ENCODE assay signal across 1 cellular context in the genomic region with DNA sequence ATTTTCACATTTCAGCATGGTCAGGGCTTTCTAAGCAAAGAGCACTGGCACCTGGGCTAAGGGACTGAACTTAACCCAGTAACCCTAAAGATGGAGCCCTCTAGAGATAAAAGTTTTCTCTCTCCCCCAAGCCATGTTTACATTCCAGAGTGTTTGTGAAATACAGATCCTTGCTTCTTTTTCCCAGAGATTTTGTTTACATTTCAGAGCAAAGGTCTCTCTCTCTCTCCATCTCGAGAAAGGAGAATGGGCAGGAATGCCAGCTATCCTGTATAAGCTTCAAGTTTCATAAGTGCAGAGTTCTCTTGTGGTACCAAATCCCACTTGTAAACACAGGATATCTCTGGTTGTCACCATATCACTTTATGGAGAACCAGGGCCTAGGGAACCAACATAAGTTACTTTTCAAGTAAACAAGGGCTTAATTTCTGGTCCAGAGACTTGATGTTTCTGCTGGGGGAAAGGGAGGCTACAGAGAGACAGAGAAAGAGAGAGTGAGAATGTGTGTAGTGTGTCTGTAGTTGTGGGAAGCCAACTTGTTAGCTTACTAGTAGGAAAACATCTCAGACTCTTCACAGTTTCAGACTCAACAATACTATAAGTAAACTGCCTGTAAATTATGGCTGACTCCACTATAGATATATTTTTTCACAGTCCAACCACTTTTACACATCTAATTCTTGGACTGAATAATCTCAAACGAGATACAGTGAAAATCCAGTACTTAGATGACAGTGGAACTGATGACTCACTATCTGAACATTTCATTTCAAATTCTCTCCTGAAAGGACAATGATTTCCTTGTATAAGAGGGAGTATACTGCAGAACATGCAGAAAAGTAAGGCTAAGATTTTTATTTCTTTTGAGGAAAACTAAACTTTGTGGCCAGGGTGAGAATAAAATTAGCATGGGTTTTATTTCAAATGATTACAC.
TF ChIP-seq lines count a peak whose summit lies in the region.

No MANE protein-coding gene starts in this region.

TF ChIP-seq in HepG2, 621 proteins besides CTCF, POLR2A, EP300 and RAD21 (continued from another document and continues in another):
- TF ChIP-seq, protein P1, sequence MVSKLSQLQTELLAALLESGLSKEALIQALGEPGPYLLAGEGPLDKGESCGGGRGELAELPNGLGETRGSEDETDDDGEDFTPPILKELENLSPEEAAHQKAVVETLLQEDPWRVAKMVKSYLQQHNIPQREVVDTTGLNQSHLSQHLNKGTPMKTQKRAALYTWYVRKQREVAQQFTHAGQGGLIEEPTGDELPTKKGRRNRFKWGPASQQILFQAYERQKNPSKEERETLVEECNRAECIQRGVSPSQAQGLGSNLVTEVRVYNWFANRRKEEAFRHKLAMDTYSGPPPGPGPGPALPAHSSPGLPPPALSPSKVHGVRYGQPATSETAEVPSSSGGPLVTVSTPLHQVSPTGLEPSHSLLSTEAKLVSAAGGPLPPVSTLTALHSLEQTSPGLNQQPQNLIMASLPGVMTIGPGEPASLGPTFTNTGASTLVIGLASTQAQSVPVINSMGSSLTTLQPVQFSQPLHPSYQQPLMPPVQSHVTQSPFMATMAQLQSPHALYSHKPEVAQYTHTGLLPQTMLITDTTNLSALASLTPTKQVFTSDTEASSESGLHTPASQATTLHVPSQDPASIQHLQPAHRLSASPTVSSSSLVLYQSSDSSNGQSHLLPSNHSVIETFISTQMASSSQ (IDR thresholded peaks at IDR 0.05; ENCODE audit: low read depth): peak; percentile 30; the same call in 1 of the 2 replicates
- TF ChIP-seq, protein P1 (CRISPR knock-in tag; IDR thresholded peaks at IDR 0.05; ENCODE audit: borderline replicate concordance): peak; percentile 57; the same call in 1 of the 2 replicates
- peak; percentile 71; the same call in 1 of the 2 replicates for TF ChIP-seq ZFP1 (CRISPR knock-in tag; IDR thresholded peaks at IDR 0.05)
- TF ChIP-seq, protein P2, sequence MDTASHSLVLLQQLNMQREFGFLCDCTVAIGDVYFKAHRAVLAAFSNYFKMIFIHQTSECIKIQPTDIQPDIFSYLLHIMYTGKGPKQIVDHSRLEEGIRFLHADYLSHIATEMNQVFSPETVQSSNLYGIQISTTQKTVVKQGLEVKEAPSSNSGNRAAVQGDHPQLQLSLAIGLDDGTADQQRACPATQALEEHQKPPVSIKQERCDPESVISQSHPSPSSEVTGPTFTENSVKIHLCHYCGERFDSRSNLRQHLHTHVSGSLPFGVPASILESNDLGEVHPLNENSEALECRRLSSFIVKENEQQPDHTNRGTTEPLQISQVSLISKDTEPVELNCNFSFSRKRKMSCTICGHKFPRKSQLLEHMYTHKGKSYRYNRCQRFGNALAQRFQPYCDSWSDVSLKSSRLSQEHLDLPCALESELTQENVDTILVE (CRISPR knock-in tag; IDR thresholded peaks at IDR 0.05): no peak; the same call in 1 of the 2 replicates
- TF ChIP-seq MAFF (IDR thresholded peaks at IDR 0.05; ENCODE audit: low read depth, low read length): no peak
- peak; percentile 65; the same call in 1 of the 2 replicates for TF ChIP-seq ZNF614 (CRISPR knock-in tag; IDR thresholded peaks at IDR 0.05; ENCODE audit: borderline replicate concordance)
- TF ChIP-seq, protein P3, sequence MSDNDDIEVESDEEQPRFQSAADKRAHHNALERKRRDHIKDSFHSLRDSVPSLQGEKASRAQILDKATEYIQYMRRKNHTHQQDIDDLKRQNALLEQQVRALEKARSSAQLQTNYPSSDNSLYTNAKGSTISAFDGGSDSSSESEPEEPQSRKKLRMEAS (IDR thresholded peaks at IDR 0.05): no peak
- TF ChIP-seq, protein P4, sequence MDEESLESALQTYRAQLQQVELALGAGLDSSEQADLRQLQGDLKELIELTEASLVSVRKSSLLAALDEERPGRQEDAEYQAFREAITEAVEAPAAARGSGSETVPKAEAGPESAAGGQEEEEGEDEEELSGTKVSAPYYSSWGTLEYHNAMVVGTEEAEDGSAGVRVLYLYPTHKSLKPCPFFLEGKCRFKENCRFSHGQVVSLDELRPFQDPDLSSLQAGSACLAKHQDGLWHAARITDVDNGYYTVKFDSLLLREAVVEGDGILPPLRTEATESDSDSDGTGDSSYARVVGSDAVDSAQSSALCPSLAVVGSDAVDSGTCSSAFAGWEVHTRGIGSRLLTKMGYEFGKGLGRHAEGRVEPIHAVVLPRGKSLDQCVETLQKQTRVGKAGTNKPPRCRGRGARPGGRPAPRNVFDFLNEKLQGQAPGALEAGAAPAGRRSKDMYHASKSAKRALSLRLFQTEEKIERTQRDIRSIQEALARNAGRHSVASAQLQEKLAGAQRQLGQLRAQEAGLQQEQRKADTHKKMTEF (CRISPR knock-in tag; IDR thresholded peaks at IDR 0.05): peak; percentile 61; the same call in 1 of the 2 replicates
- TF ChIP-seq ZNF546 (CRISPR knock-in tag; conservative IDR thresholded peaks at IDR 0.05): no peak
- no peak for TF ChIP-seq GTF2F1 (IDR thresholded peaks at IDR 0.05; ENCODE audit: low read length)
- TF ChIP-seq GFI1 (CRISPR knock-in tag; IDR thresholded peaks at IDR 0.05; ENCODE audit: borderline replicate concordance): peak; percentile 90
- TF ChIP-seq NCOR1 (IDR thresholded peaks at IDR 0.05; ENCODE audit: borderline replicate concordance, low read length): 0 out of 2 replicates have a peak, but pooled peaks have one; percentile 23
- no peak for TF ChIP-seq ZNF564 (CRISPR knock-in tag; IDR thresholded peaks at IDR 0.05)
- TF ChIP-seq ZNF713 (CRISPR knock-in tag; IDR thresholded peaks at IDR 0.05): no peak
- TF ChIP-seq GATAD1 (CRISPR knock-in tag; IDR thresholded peaks at IDR 0.05): peak; percentile 49
- TF ChIP-seq FOXA3 (CRISPR knock-in tag; IDR thresholded peaks at IDR 0.05): peak; percentile 97
- no peak for TF ChIP-seq MAZ (IDR thresholded peaks at IDR 0.05; ENCODE audit: borderline replicate concordance, low read depth, low read length)
- TF ChIP-seq MAZ (CRISPR knock-in tag; IDR thresholded peaks at IDR 0.05; ENCODE audit: low read depth): 0 out of 2 replicates have a peak, but pooled peaks have one; percentile 26
- TF ChIP-seq, protein P5, sequence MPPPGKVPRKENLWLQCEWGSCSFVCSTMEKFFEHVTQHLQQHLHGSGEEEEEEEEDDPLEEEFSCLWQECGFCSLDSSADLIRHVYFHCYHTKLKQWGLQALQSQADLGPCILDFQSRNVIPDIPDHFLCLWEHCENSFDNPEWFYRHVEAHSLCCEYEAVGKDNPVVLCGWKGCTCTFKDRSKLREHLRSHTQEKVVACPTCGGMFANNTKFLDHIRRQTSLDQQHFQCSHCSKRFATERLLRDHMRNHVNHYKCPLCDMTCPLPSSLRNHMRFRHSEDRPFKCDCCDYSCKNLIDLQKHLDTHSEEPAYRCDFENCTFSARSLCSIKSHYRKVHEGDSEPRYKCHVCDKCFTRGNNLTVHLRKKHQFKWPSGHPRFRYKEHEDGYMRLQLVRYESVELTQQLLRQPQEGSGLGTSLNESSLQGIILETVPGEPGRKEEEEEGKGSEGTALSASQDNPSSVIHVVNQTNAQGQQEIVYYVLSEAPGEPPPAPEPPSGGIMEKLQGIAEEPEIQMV (CRISPR knock-in tag; IDR thresholded peaks at IDR 0.05; ENCODE audit: low read depth): no peak
- TF ChIP-seq, protein P6, sequence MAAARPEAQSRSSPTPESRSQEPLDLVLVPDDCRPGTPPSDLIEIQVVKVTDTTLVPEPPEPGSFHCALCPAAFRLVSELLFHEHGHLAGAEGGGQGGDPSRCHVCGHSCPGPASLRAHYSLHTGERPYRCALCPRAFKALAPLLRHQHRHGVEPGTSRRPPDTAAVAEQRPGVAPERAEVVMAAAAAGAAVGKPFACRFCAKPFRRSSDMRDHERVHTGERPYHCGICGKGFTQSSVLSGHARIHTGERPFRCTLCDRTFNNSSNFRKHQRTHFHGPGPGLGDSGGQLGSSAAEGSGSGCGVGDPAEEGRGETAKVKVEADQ (CRISPR knock-in tag; IDR thresholded peaks at IDR 0.05; ENCODE audit: borderline replicate concordance): no peak
- TF ChIP-seq, protein P7, sequence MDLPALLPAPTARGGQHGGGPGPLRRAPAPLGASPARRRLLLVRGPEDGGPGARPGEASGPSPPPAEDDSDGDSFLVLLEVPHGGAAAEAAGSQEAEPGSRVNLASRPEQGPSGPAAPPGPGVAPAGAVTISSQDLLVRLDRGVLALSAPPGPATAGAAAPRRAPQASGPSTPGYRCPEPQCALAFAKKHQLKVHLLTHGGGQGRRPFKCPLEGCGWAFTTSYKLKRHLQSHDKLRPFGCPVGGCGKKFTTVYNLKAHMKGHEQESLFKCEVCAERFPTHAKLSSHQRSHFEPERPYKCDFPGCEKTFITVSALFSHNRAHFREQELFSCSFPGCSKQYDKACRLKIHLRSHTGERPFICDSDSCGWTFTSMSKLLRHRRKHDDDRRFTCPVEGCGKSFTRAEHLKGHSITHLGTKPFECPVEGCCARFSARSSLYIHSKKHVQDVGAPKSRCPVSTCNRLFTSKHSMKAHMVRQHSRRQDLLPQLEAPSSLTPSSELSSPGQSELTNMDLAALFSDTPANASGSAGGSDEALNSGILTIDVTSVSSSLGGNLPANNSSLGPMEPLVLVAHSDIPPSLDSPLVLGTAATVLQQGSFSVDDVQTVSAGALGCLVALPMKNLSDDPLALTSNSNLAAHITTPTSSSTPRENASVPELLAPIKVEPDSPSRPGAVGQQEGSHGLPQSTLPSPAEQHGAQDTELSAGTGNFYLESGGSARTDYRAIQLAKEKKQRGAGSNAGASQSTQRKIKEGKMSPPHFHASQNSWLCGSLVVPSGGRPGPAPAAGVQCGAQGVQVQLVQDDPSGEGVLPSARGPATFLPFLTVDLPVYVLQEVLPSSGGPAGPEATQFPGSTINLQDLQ (CRISPR knock-in tag; IDR thresholded peaks at IDR 0.05): no peak
- 0 out of 2 replicates have a peak, but pooled peaks have one; percentile 39 for TF ChIP-seq ZSCAN29 (CRISPR knock-in tag; conservative IDR thresholded peaks at IDR 0.05)
- no peak for TF ChIP-seq TGIF2 (CRISPR knock-in tag; IDR thresholded peaks at IDR 0.05)
- TF ChIP-seq, protein P8, sequence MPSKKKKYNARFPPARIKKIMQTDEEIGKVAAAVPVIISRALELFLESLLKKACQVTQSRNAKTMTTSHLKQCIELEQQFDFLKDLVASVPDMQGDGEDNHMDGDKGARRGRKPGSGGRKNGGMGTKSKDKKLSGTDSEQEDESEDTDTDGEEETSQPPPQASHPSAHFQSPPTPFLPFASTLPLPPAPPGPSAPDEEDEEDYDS (CRISPR knock-in tag; IDR thresholded peaks at IDR 0.05): no peak
- no peak for TF ChIP-seq ZNF143 (CRISPR knock-in tag; IDR thresholded peaks at IDR 0.05)
- peak; percentile 71; the same call in 1 of the 2 replicates for TF ChIP-seq ZKSCAN8 (CRISPR knock-in tag; IDR thresholded peaks at IDR 0.05; ENCODE audit: borderline replicate concordance)
- TF ChIP-seq TEAD2 (CRISPR knock-in tag; IDR thresholded peaks at IDR 0.05): no peak
- TF ChIP-seq ZNF235 (CRISPR knock-in tag; IDR thresholded peaks at IDR 0.05; ENCODE audit: borderline replicate concordance): no peak
- no peak for TF ChIP-seq ATF7 (IDR thresholded peaks at IDR 0.05)
- no peak for TF ChIP-seq ATF7 (CRISPR knock-in tag; IDR thresholded peaks at IDR 0.05)
- no peak for TF ChIP-seq CENPX (CRISPR knock-in tag; IDR thresholded peaks at IDR 0.05)
- TF ChIP-seq ZFP41 (CRISPR knock-in tag; IDR thresholded peaks at IDR 0.05; ENCODE audit: borderline replicate concordance): no peak
- TF ChIP-seq, protein P9, sequence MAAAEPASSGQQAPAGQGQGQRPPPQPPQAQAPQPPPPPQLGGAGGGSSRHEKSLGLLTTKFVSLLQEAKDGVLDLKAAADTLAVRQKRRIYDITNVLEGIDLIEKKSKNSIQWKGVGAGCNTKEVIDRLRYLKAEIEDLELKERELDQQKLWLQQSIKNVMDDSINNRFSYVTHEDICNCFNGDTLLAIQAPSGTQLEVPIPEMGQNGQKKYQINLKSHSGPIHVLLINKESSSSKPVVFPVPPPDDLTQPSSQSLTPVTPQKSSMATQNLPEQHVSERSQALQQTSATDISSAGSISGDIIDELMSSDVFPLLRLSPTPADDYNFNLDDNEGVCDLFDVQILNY (CRISPR knock-in tag; conservative IDR thresholded peaks at IDR 0.05): no peak
- no peak for TF ChIP-seq NFE2 (CRISPR knock-in tag; IDR thresholded peaks at IDR 0.05)
- TF ChIP-seq ELF4 (CRISPR knock-in tag; IDR thresholded peaks at IDR 0.05; ENCODE audit: borderline replicate concordance): no peak
- TF ChIP-seq WIZ (CRISPR knock-in tag; IDR thresholded peaks at IDR 0.05): no peak
- TF ChIP-seq BHLHE40 (IDR thresholded peaks at IDR 0.05; ENCODE audit: low read length): no peak
- no peak for TF ChIP-seq ZNF841 (CRISPR knock-in tag; IDR thresholded peaks at IDR 0.05; ENCODE audit: borderline replicate concordance)
- no peak for TF ChIP-seq NR3C1 (CRISPR knock-in tag; IDR thresholded peaks at IDR 0.05)
- TF ChIP-seq, protein P10, sequence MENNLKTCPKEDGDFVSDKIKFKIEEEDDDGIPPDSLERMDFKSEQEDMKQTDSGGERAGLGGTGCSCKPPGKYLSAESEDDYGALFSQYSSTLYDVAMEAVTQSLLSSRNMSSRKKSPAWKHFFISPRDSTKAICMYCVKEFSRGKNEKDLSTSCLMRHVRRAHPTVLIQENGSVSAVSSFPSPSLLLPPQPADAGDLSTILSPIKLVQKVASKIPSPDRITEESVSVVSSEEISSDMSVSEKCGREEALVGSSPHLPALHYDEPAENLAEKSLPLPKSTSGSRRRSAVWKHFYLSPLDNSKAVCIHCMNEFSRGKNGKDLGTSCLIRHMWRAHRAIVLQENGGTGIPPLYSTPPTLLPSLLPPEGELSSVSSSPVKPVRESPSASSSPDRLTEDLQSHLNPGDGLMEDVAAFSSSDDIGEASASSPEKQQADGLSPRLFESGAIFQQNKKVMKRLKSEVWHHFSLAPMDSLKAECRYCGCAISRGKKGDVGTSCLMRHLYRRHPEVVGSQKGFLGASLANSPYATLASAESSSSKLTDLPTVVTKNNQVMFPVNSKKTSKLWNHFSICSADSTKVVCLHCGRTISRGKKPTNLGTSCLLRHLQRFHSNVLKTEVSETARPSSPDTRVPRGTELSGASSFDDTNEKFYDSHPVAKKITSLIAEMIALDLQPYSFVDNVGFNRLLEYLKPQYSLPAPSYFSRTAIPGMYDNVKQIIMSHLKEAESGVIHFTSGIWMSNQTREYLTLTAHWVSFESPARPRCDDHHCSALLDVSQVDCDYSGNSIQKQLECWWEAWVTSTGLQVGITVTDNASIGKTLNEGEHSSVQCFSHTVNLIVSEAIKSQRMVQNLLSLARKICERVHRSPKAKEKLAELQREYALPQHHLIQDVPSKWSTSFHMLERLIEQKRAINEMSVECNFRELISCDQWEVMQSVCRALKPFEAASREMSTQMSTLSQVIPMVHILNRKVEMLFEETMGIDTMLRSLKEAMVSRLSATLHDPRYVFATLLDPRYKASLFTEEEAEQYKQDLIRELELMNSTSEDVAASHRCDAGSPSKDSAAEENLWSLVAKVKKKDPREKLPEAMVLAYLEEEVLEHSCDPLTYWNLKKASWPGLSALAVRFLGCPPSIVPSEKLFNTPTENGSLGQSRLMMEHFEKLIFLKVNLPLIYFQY (CRISPR knock-in tag; IDR thresholded peaks at IDR 0.05; ENCODE audit: borderline replicate concordance): 0 out of 2 replicates have a peak, but pooled peaks have one; percentile 28
- no peak for TF ChIP-seq NFATC3 (CRISPR knock-in tag; IDR thresholded peaks at IDR 0.05)
- TF ChIP-seq JUN (CRISPR knock-in tag; IDR thresholded peaks at IDR 0.05): no peak
